ENCODE assay signal across 10 cellular contexts in the genomic region with DNA sequence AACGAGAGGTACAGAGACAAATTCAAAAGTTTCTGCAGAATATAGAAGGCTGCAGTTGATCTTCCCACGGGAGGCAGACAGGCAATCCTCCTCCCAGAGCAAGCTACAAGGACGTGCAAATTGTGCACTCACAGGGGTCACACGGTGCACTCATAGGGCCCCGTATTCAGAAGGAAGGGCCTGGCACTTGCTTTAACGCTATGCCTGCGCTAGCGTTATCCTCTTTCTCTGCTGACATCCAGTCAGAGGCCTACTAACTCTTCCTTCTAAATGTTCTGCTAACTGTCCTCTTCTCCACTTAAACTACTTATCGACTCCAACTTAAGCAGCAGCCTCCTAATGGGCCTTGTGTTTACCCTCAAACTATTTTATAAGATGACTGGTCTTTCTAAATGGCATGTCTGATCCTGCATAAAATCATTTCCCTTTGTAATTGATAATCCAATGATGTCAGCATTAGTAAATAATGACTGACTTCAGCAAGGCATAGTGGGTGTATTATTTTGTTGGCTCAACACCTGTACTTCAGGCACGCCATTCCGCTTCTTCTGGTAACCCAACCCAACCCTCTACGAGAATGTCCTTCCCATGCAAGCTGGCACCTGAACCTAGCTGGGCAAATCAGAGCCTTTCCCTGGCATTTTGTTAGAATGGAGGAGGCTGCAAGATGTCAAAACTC. TPM values are rescaled to one million over a fixed set of nuclear protein-coding genes. Genes with fewer than 3 reads are reported as not detected.
A peak's percentile ranks its signal among the peaks of the same experiment; 100 is the strongest.
DNase-seq lines count a peak whose midpoint lies in the region; ATAC-seq and TF ChIP-seq lines count a peak whose summit lies in the region.
"Had no signal": no experiment of that assay in that cellular context is flagged by ENCODE, and none has a peak within 500 bp of the region (broad histone marks: within the 10 kb centered on the region; RNA-seq: fewer than 3 reads in every experiment).

No MANE protein-coding gene starts in this region.

- peak overlapping the region; percentile 95 for H3K4me3 ChIP-seq in CD8-positive, alpha-beta memory T cell (ENCODE audit: low read length)
- H3K4me3 ChIP-seq in endocrine pancreas (ENCODE audit: control insufficient read depth, insufficient read depth, low read length), result peak overlapping the region; percentile 87
- H3K4me3 ChIP-seq: mucosa of descending colon had no signal

- CTCF ChIA-PET in CD8-positive, alpha-beta memory T cell (lab: Charles Lee), result interaction anchor here (1.0 kb wide), 1 partner anchor 55 kb away, joined by 3 read pairs; no protein-coding TSS in a partner anchor

- POLR2A ChIA-PET in CD8-positive, alpha-beta memory T cell (lab: Charles Lee), result interaction anchor here (0.6 kb wide), 2 partner anchors 25 to 79 kb away, joined by 3 read pairs; no protein-coding TSS in a partner anchor

- H3K9me3 Mint-ChIP-seq in CD8-positive, alpha-beta memory T cell, result peaks cover 0 to 2% (median 0%) of the 10 kb centered on the region in 5 donors
- H3K9me3 Mint-ChIP-seq in nephron, result peaks cover 2% of the 10 kb centered on the region

- H3K4me1 Mint-ChIP-seq in CD8-positive, alpha-beta memory T cell, result peaks cover 60 to 84% (median 82%) of the 10 kb centered on the region in 3 donors
- peaks cover 42% of the 10 kb centered on the region for H3K4me1 Mint-ChIP-seq in nephron

- no peak for DNase-seq in CD8-positive, alpha-beta memory T cell
- peak; percentile 29 for DNase-seq in NCI-H69 (lab: John Stamatoyannopoulos, UW)
- DNase-seq in NCI-H446 (lab: John Stamatoyannopoulos, UW), result no peak
- no peak for DNase-seq in ecto neural progenitor cell (ENCODE audit: low spot score)

- H3K27me3 Mint-ChIP-seq in CD8-positive, alpha-beta memory T cell, result no peaks in the 10 kb centered on the region
- H3K27me3 Mint-ChIP-seq in nephron (ENCODE audit: low read depth), result no peaks in the 10 kb centered on the region

- TF ChIP-seq CTCF in nephron (IDR thresholded peaks at IDR 0.05; ENCODE audit: unreplicated experiment in 3 of 3), result no peak

- peak overlapping the region; percentile 94 to 100 (median 98) for H3K4me3 Mint-ChIP-seq in CD8-positive, alpha-beta memory T cell
- peak overlapping the region; percentile 41 to 80 (median 64) for H3K4me3 Mint-ChIP-seq in nephron

- ATAC-seq in GM18873 (IDR thresholded peaks at IDR 0.05; ENCODE audit: low FRiP score, unreplicated experiment) (no peak), GM18511 (IDR thresholded peaks at IDR 0.05; ENCODE audit: unreplicated experiment) (no peak)

- H3K27ac Mint-ChIP-seq in CD8-positive, alpha-beta memory T cell, result peak overlapping the region; percentile 65 to 100 (median 90)
- peak overlapping the region in 1 of 3 experiments; percentile 15 for H3K27ac Mint-ChIP-seq in nephron

- no peak overlapping the region for H3K9ac ChIP-seq in endocrine pancreas (ENCODE audit: control insufficient read depth, insufficient read depth, low read length)
- H3K9ac ChIP-seq: KMS-11 had no signal

- peaks cover 54% of the 10 kb centered on the region for H3K4me1 ChIP-seq in CD8-positive, alpha-beta memory T cell (ENCODE audit: insufficient read depth, low read length)
- peaks cover 14% of the 10 kb centered on the region for H3K4me1 ChIP-seq in endocrine pancreas (ENCODE audit: control insufficient read depth, insufficient read depth, low read length)

- H3K36me3 Mint-ChIP-seq in CD8-positive, alpha-beta memory T cell, result peaks cover 0 to 18% (median 9%) of the 10 kb centered on the region in 3 donors
- peaks cover 17% of the 10 kb centered on the region for H3K36me3 Mint-ChIP-seq in nephron (ENCODE audit: low read depth)

- no peaks in the 10 kb centered on the region for H3K9me3 ChIP-seq in CD8-positive, alpha-beta memory T cell (ENCODE audit: low read length)
- H3K9me3 ChIP-seq in endocrine pancreas (ENCODE audit: control insufficient read depth, low read length), result no peaks in the 10 kb centered on the region
- H3K9me3 ChIP-seq: mucosa of descending colon had no signal

- peak overlapping the region; percentile 94 for H3K27ac ChIP-seq in CD8-positive, alpha-beta memory T cell (ENCODE audit: low read depth, low read length)
- H3K27ac ChIP-seq: KMS-11 had no signal

- H3K27me3 ChIP-seq in CD8-positive, alpha-beta memory T cell (ENCODE audit: insufficient read depth, low read length, poor library complexity, severe bottlenecking), result no peaks in the 10 kb centered on the region
- no peaks in the 10 kb centered on the region for H3K27me3 ChIP-seq in endocrine pancreas (ENCODE audit: control insufficient read depth, insufficient read depth, low read length)

- no peaks in the 10 kb centered on the region for H3K36me3 ChIP-seq in CD8-positive, alpha-beta memory T cell (ENCODE audit: insufficient read depth, low read length)
- no peaks in the 10 kb centered on the region for H3K36me3 ChIP-seq in endocrine pancreas (ENCODE audit: control insufficient read depth, insufficient read depth, low read length)

RNA-seq across cellular contexts. Expression of gene IFNGR1, which starts 2.2 kb away (rescaled TPM):
- 10 to 100 TPM; 18.9 to 19.9 TPM for total RNA-seq in CD8-positive, alpha-beta memory T cell
- polyA plus RNA-seq in CD8-positive, alpha-beta memory T cell, result 80.0 TPM

RNA-seq across cellular contexts. Expression of gene IL22RA2, which starts 43.6 kb away (rescaled TPM):
- total RNA-seq in CD8-positive, alpha-beta memory T cell, result not detected
- polyA plus RNA-seq in CD8-positive, alpha-beta memory T cell, result not detected
- total RNA-seq: mucosa of descending colon had no signal
